In genomic region chr21:42552407-42553336, GRCh38 we compare ENCODE assay signal across 19 cellular contexts. TPM values are rescaled to one million over a fixed set of nuclear protein-coding genes. Genes with fewer than 3 reads are reported as not detected.
DNase-seq lines count a peak whose midpoint lies in the region; ATAC-seq, FAIRE-seq and TF ChIP-seq lines count a peak whose summit lies in the region.
"Had no signal": no experiment of that assay in that cellular context is flagged by ENCODE, and none has a peak within 500 bp of the region (broad histone marks: within the 10 kb centered on the region; RNA-seq: fewer than 3 reads in every experiment).

No MANE protein-coding gene starts in this region.

- no peak for TF ChIP-seq EP300 in K562 (IDR thresholded peaks at IDR 0.05; ENCODE audit: low read length)

- no peaks in the 10 kb centered on the region for H4K20me1 ChIP-seq in DOHH2 (ENCODE audit: control insufficient read depth, insufficient read depth, low read depth, low read length)
- H4K20me1 ChIP-seq in K562 (replicated peaks; ENCODE audit: control insufficient read depth, insufficient read depth, low read length), result no peaks in the 10 kb centered on the region

- peak; percentile 1 for DNase-seq in activated CD4-positive, alpha-beta T cell treated with anti-CD3 and anti-CD28 coated beads for 36 hours
- DNase-seq in activated CD4-positive, alpha-beta T cell treated with anti-CD3 and anti-CD28 coated beads for 1 hour, result no peak
- DNase-seq in K562 (ENCODE audit: extremely low read depth in 1 of 4, low spot score in 3 of 4) (no peak), sciatic nerve (ENCODE audit: low spot score) (peak; percentile 18), D721Med (ENCODE audit: insufficient read length, low spot score) (no peak), GM19238 (ENCODE audit: insufficient read length, low spot score) (no peak)
- DNase-seq: BE2C; Calu3; CD4-positive, alpha-beta memory T cell; GOT3; NCI-H1436; NCI-H2029; NCI-H446 treated with DMSO at 0.1 percent for 48 hours; RPMI8226; SIG-M5 had no signal

- H3F3A ChIP-seq in DOHH2 (ENCODE audit: control insufficient read depth, insufficient read depth), result peaks cover 17% of the 10 kb centered on the region

- TF ChIP-seq RAD21 in K562 (CRISPR knock-in tag; conservative IDR thresholded peaks at IDR 0.05 in 1 of 2, IDR thresholded peaks at IDR 0.05 in 1 of 2), result no peak

- peak overlapping the region; percentile 35; the same call in 1 of the 2 replicates for H3K4me2 ChIP-seq in DOHH2 (ENCODE audit: low read length)
- H3K4me2 ChIP-seq in K562 (ENCODE audit: insufficient read depth, low read length), result no peak overlapping the region

- no peaks in the 10 kb centered on the region for H3K9me1 ChIP-seq in K562 (ENCODE audit: control insufficient read depth, insufficient read depth, low read length)

- WGBS in K562 (ENCODE audit: insufficient coverage, low coverage, missing lambda C conversion rate), result 18% methylated on average over 13 of the region's 13 CpGs

- H3K27me3 Mint-ChIP-seq in activated CD4-positive, alpha-beta T cell treated with anti-CD3 and anti-CD28 coated beads for 36 hours, result no peaks in the 10 kb centered on the region
- H3K27me3 Mint-ChIP-seq: CD4-positive, alpha-beta memory T cell had no signal

- H3K27me3 ChIP-seq in DOHH2 (ENCODE audit: control insufficient read depth, low read length) (no peaks in the 10 kb centered on the region), K562 (ENCODE audit: control insufficient read depth in 2 of 2, insufficient read depth in 2 of 2, low read length in 2 of 2) (no peaks in the 10 kb centered on the region; a peak in 1 of 5 replicates)
- H3K27me3 ChIP-seq: BE2C had no signal

- H3K4me1 Mint-ChIP-seq in activated CD4-positive, alpha-beta T cell treated with anti-CD3 and anti-CD28 coated beads for 36 hours, result peaks cover 4% of the 10 kb centered on the region
- H3K4me1 Mint-ChIP-seq: CD4-positive, alpha-beta memory T cell had no signal

- H3K27ac Mint-ChIP-seq in activated CD4-positive, alpha-beta T cell treated with anti-CD3 and anti-CD28 coated beads for 36 hours, result no peak overlapping the region

- in situ Hi-C loops in K562 (cut with MboI), result no loop called here

- H3K4me3 ChIP-seq in DOHH2 (ENCODE audit: low read length) (no peak overlapping the region), K562 (no peak overlapping the region)

- no peak for FAIRE-seq in K562 (lab: Jason Lieb, UNC)
- no peak for FAIRE-seq in D721Med (lab: Jason Lieb, UNC)

- H3K36me3 ChIP-seq in DOHH2 (ENCODE audit: control insufficient read depth, low read length), result peaks cover 33% of the 10 kb centered on the region
- no peaks in the 10 kb centered on the region for H3K36me3 ChIP-seq in K562 (ENCODE audit: control insufficient read depth, insufficient read depth, low read length)
- H3K36me3 ChIP-seq: BE2C had no signal

- intact Hi-C loops in activated CD4-positive, alpha-beta T cell treated with anti-CD3 and anti-CD28 coated beads for 36 hours (cut with DNase I, micrococcal nuclease), result no loop called here
- intact Hi-C loops in K562 (cut with micrococcal nuclease) (no loop called here), sciatic nerve (cut with DNase I) (no loop called here)

- ATAC-seq in activated CD4-positive, alpha-beta T cell treated with anti-CD3 and anti-CD28 coated beads for 36 hours, result no peak
- ATAC-seq in K562 (no peak), sciatic nerve (no peak), HG03280 (IDR thresholded peaks at IDR 0.05; ENCODE audit: unreplicated experiment) (no peak)

- TF ChIP-seq POLR2A in K562 (conservative IDR thresholded peaks at IDR 0.05), result no peak

- H3K4me1 ChIP-seq in DOHH2 (ENCODE audit: control insufficient read depth, low read length) (peaks cover 48% of the 10 kb centered on the region), K562 (replicated peaks in 1 of 2; ENCODE audit: control insufficient read depth in 2 of 2, insufficient read depth in 2 of 2, low read length in 2 of 2) (peaks cover 23% of the 10 kb centered on the region in 2 experiments)
- H3K4me1 ChIP-seq: BE2C had no signal

- H3K9me2 ChIP-seq in DOHH2 (replicated peaks; ENCODE audit: control insufficient read depth, low read length), result no peaks in the 10 kb centered on the region

- no peak overlapping the region for H3K4me3 Mint-ChIP-seq in activated CD4-positive, alpha-beta T cell treated with anti-CD3 and anti-CD28 coated beads for 36 hours
- H3K4me3 Mint-ChIP-seq: CD4-positive, alpha-beta memory T cell had no signal

- no peaks in the 10 kb centered on the region for H3K9me3 Mint-ChIP-seq in activated CD4-positive, alpha-beta T cell treated with anti-CD3 and anti-CD28 coated beads for 36 hours (ENCODE audit: low read depth)
- H3K9me3 Mint-ChIP-seq: CD4-positive, alpha-beta memory T cell had no signal

- H3K27ac ChIP-seq in DOHH2 (ENCODE audit: low read depth, low read length) (no peak overlapping the region), K562 (ENCODE audit: extremely low read depth, low read depth, low read length) (no peak overlapping the region)
- H3K27ac ChIP-seq: 22Rv1 had no signal

- H3K79me2 ChIP-seq in DOHH2 (ENCODE audit: control insufficient read depth, low read length), result no peaks in the 10 kb centered on the region
- H3K79me2 ChIP-seq in K562 (ENCODE audit: control insufficient read depth, insufficient read depth, low read length), result no peaks in the 10 kb centered on the region

- POLR2A ChIA-PET in activated CD4-positive, alpha-beta T cell treated with anti-CD3 and anti-CD28 coated beads for 36 hours (lab: Charles Lee), result no interaction called here
- POLR2A ChIA-PET in K562 (lab: Yijun Ruan, JAX), result no interaction called here

- peak overlapping the region; percentile 75 for H2AFZ ChIP-seq in K562 (ENCODE audit: low read depth, low read length)

- H3K9me3 ChIP-seq in DOHH2 (ENCODE audit: control insufficient read depth, insufficient read depth, low read length), result no peaks in the 10 kb centered on the region
- H3K9me3 ChIP-seq in K562 (replicated peaks; ENCODE audit: control insufficient read depth, insufficient read depth, low read depth, low read length), result no peaks in the 10 kb centered on the region; the same call in 1 of the 2 replicates
- H3K9me3 ChIP-seq: BE2C had no signal

- BruUV-seq in K562 (replicated peaks; lab: Mats Ljungman, UMichigan), result no TSS peak

- H3K36me3 Mint-ChIP-seq in activated CD4-positive, alpha-beta T cell treated with anti-CD3 and anti-CD28 coated beads for 36 hours (ENCODE audit: low read depth), result peaks cover 21% of the 10 kb centered on the region

- TF ChIP-seq CTCF in DOHH2 (IDR thresholded peaks at IDR 0.05; ENCODE audit: low read depth, low read length, poor library complexity, severe bottlenecking), result no peak
- TF ChIP-seq CTCF in K562 (IDR thresholded peaks at IDR 0.05 in 2 of 3, conservative IDR thresholded peaks at IDR 0.05 in 1 of 3; ENCODE audit: insufficient read depth in 2 of 3, low read depth in 1 of 3, low read length in 3 of 3), result no peak
- no peak for TF ChIP-seq CTCF in D721Med (IDR thresholded peaks at IDR 0.05; ENCODE audit: insufficient read depth, missing control alignments)

- no peak overlapping the region for H3K9ac ChIP-seq in K562 (ENCODE audit: insufficient read depth in 1 of 2, low read depth in 2 of 2, low read length in 2 of 2)

- CTCF ChIA-PET in activated CD4-positive, alpha-beta T cell treated with anti-CD3 and anti-CD28 coated beads for 36 hours (lab: Charles Lee), result no interaction called here
- CTCF ChIA-PET in K562 (lab: Yijun Ruan, JAX; ENCODE audit: low intra/inter-chr PET ratio), result no interaction called here

TF ChIP-seq in K562, 482 proteins besides CTCF, POLR2A, EP300 and RAD21 (continues in another document):
- no peak for TF ChIP-seq CBFA2T2 (conservative IDR thresholded peaks at IDR 0.05)

RNA-seq across cellular contexts. Expression of gene SLC37A1, which starts 39.0 kb away (rescaled TPM):
- total RNA-seq in activated CD4-positive, alpha-beta T cell treated with anti-CD3 and anti-CD28 coated beads for 36 hours, result 10 to 100 TPM; 18.2 to 19.3 TPM
- total RNA-seq in K562 (2011; cell fraction: chromatin; rRNA removed; ENCODE audit: low replicate concordance), result 4.6 and 9.1 TPM in 2 replicates
- 5.5 and 5.9 TPM in 2 replicates for total RNA-seq in K562 (2011; cell fraction: nucleolus; rRNA removed)
- total RNA-seq in K562 (2011; cell fraction: nucleoplasm; rRNA removed), result 5.6 and 6.5 TPM in 2 replicates
- total RNA-seq in K562 (2014; rRNA removed) (0.33 and 1.4 TPM in 2 replicates), K562 (2014; rRNA removed; fragmentation: Illumina TruSeq; extraction: Trizol) (0.10 and 0.15 TPM in 2 replicates), K562 (2015; rRNA removed; fragmentation: Illumina TruSeq; extraction: Trizol) (0.40 and 0.79 TPM in 2 replicates), K562 (2021) (0.40 and 0.60 TPM in 2 replicates), sciatic nerve (7.4 TPM)
- polyA plus RNA-seq in K562 (2011; rRNA removed) (3.4 and 4.5 TPM in 2 replicates), K562 (2014; fragmentation: Illumina TruSeq; extraction: Trizol) (0.45 and 0.65 TPM in 2 replicates), K562 (2014; fragmentation: Nextera tagmentation; extraction: Ambion mirVana) (under 1 TPM; 0.06 to 0.20 TPM), K562 (2014; rRNA removed) (0.09 and 0.24 TPM in 2 replicates)
- 2.8 and 3.2 TPM in 2 replicates for polyA plus RNA-seq in K562 (2011; cell fraction: cytosol; rRNA removed)
- 10.8 and 11.2 TPM in 2 replicates for polyA plus RNA-seq in K562 (2011; cell fraction: nucleus; rRNA removed)
- 0.43 and 1.8 TPM in 2 replicates for polyA plus RNA-seq in K562 (2012)
- 3.8 and 6.7 TPM in 2 replicates for polyA minus RNA-seq in K562 (2011; rRNA and poly(A)+ RNA removed)
- polyA minus RNA-seq in K562 (2011; cell fraction: cytosol; rRNA and poly(A)+ RNA removed), result 2.5 and 2.6 TPM in 2 replicates
- 8.3 and 11.8 TPM in 2 replicates for polyA minus RNA-seq in K562 (2011; cell fraction: nucleus; rRNA and poly(A)+ RNA removed)

RNA-seq across cellular contexts. Expression of gene RSPH1, which starts 56.6 kb away (rescaled TPM):
- total RNA-seq in activated CD4-positive, alpha-beta T cell treated with anti-CD3 and anti-CD28 coated beads for 36 hours, result under 1 TPM; 0.21 to 0.34 TPM
- total RNA-seq in K562 (2011; cell fraction: chromatin; rRNA removed; ENCODE audit: low replicate concordance), result 0.16 TPM in 1 of 2 replicates, not detected in the other
- not detected in 2 replicates for total RNA-seq in K562 (2011; cell fraction: nucleolus; rRNA removed)
- 0.15 TPM in 1 of 2 replicates, not detected in the other for total RNA-seq in K562 (2011; cell fraction: nucleoplasm; rRNA removed)
- total RNA-seq in K562 (2014; rRNA removed) (not detected in 2 replicates), K562 (2014; rRNA removed; fragmentation: Illumina TruSeq; extraction: Trizol) (not detected in 2 replicates), K562 (2015; rRNA removed; fragmentation: Illumina TruSeq; extraction: Trizol) (not detected in 2 replicates), K562 (2021) (not detected in 2 replicates), sciatic nerve (0.58 TPM)
- polyA plus RNA-seq in K562 (2011; rRNA removed) (0.17 TPM in 1 of 2 replicates, not detected in the other), K562 (2014; fragmentation: Illumina TruSeq; extraction: Trizol) (not detected in 2 replicates), K562 (2014; fragmentation: Nextera tagmentation; extraction: Ambion mirVana) (not detected), K562 (2014; rRNA removed) (not detected in 2 replicates)
- polyA plus RNA-seq in K562 (2011; cell fraction: cytosol; rRNA removed), result 0.01 TPM in 1 of 2 replicates, not detected in the other
- polyA plus RNA-seq in K562 (2011; cell fraction: nucleus; rRNA removed), result 0.07 TPM in 1 of 2 replicates, not detected in the other
- polyA plus RNA-seq in K562 (2012), result 0.18 TPM in 1 of 2 replicates, not detected in the other
- 0.07 TPM in 1 of 2 replicates, not detected in the other for polyA minus RNA-seq in K562 (2011; rRNA and poly(A)+ RNA removed)
- polyA minus RNA-seq in K562 (2011; cell fraction: cytosol; rRNA and poly(A)+ RNA removed), result not detected in 2 replicates
- polyA minus RNA-seq in K562 (2011; cell fraction: nucleus; rRNA and poly(A)+ RNA removed), result not detected in 2 replicates
- total RNA-seq: CD4-positive, alpha-beta memory T cell had no signal
- polyA plus RNA-seq: AG04450; CD4-positive, alpha-beta memory T cell had no signal

Comparison
In these comparisons a context has a peak if more than half of its experiments do, and no peak if none do; other contexts are left out.
1. DNase-seq: peak in activated CD4-positive, alpha-beta T cell treated with anti-CD3 and anti-CD28 coated beads for 36 hours (single experiment) and sciatic nerve (single experiment); none in activated CD4-positive, alpha-beta T cell treated with anti-CD3 and anti-CD28 coated beads for 1 hour (single experiment), K562 (0 of 4), D721Med (single experiment) and GM19238 (single experiment).